ENCODE assay signal across 1 cellular context in the genomic region with DNA sequence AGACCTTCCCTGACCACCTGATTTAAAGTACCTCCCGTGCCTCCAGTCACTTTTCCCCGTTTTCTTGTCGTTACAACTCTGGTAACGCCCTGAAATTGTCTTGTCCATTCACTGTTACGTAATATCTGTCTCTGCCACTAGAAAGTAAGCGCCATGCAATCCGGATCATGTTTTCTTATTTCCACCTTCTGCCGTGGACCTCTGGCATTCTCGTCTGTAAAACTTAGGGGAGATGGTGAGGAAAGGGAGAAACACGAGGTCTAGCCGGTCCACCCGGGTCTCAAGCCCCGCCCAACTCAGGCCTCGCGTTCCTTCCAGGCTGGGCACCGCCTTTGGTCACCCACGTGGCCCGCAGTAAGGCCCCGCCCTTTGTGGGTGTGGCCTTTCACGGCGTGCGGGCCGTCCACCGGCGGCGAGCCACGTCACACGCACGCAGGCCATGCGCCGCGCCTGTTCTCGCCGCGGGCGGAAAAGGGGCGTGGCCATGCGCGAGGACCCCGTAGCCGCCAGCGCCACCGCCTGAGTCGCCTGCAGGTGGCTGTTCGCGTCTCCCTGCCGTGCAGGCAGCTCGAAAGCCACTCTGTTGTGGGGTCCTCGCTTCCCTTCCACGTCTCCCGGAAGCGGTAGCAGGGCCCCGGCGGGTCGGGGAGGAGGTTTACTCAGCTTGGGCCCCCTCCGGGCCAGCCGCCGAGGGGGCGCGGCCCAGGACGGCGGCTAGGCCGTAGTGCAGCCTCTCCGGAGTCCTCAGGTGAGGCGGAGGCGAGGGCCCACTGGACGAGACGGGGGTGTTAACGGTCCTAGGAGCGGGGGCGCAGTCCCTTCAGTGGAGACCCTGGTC.
TF ChIP-seq lines count a peak whose summit lies in the region.

A gene with protein sequence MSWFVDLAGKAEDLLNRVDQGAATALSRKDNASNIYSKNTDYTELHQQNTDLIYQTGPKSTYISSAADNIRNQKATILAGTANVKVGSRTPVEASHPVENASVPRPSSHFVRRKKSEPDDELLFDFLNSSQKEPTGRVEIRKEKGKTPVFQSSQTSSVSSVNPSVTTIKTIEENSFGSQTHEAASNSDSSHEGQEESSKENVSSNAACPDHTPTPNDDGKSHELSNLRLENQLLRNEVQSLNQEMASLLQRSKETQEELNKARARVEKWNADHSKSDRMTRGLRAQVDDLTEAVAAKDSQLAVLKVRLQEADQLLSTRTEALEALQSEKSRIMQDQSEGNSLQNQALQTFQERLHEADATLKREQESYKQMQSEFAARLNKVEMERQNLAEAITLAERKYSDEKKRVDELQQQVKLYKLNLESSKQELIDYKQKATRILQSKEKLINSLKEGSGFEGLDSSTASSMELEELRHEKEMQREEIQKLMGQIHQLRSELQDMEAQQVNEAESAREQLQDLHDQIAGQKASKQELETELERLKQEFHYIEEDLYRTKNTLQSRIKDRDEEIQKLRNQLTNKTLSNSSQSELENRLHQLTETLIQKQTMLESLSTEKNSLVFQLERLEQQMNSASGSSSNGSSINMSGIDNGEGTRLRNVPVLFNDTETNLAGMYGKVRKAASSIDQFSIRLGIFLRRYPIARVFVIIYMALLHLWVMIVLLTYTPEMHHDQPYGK (plus strand): TSS at position 597 of the 838 bp plus-strand sequence. CDS start 3,133 bp downstream, outside the sequence.

TF ChIP-seq in HEK293, 187 proteins besides CTCF, POLR2A, EP300 and RAD21 (continued from another document and continues in another):
- TF ChIP-seq, protein P1, sequence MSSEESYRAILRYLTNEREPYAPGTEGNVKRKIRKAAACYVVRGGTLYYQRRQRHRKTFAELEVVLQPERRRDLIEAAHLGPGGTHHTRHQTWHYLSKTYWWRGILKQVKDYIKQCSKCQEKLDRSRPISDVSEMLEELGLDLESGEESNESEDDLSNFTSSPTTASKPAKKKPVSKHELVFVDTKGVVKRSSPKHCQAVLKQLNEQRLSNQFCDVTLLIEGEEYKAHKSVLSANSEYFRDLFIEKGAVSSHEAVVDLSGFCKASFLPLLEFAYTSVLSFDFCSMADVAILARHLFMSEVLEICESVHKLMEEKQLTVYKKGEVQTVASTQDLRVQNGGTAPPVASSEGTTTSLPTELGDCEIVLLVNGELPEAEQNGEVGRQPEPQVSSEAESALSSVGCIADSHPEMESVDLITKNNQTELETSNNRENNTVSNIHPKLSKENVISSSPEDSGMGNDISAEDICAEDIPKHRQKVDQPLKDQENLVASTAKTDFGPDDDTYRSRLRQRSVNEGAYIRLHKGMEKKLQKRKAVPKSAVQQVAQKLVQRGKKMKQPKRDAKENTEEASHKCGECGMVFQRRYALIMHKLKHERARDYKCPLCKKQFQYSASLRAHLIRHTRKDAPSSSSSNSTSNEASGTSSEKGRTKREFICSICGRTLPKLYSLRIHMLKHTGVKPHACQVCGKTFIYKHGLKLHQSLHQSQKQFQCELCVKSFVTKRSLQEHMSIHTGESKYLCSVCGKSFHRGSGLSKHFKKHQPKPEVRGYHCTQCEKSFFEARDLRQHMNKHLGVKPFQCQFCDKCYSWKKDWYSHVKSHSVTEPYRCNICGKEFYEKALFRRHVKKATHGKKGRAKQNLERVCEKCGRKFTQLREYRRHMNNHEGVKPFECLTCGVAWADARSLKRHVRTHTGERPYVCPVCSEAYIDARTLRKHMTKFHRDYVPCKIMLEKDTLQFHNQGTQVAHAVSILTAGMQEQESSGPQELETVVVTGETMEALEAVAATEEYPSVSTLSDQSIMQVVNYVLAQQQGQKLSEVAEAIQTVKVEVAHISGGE (tag by site-specific recombination; conservative IDR thresholded peaks at IDR 0.05; ENCODE audit: low read depth), result peak; percentile 68
- TF ChIP-seq ZNF585B (tag by site-specific recombination; IDR thresholded peaks at IDR 0.05), result no peak
- peak; percentile 64; the same call in 1 of the 2 replicates for TF ChIP-seq SP7 (tag by site-specific recombination; IDR thresholded peaks at IDR 0.05)
- peak; percentile 47; the same call in 1 of the 2 replicates for TF ChIP-seq ZFP69B (tag by site-specific recombination; IDR thresholded peaks at IDR 0.05)
- TF ChIP-seq OSR2 (tag by site-specific recombination; IDR thresholded peaks at IDR 0.05), result peak; percentile 81
- peak; percentile 98 for TF ChIP-seq SP3 (tag by site-specific recombination; IDR thresholded peaks at IDR 0.05)
- TF ChIP-seq, protein P2, sequence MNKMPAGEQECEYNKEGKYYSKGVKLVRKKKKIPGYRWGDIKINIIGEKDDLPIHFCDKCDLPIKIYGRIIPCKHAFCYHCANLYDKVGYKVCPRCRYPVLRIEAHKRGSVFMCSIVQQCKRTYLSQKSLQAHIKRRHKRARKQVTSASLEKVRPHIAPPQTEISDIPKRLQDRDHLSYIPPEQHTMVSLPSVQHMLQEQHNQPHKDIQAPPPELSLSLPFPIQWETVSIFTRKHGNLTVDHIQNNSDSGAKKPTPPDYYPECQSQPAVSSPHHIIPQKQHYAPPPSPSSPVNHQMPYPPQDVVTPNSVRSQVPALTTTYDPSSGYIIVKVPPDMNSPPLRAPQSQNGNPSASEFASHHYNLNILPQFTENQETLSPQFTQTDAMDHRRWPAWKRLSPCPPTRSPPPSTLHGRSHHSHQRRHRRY (tag by site-specific recombination; IDR thresholded peaks at IDR 0.05), result no peak
- no peak for TF ChIP-seq MZF1 (tag by site-specific recombination; IDR thresholded peaks at IDR 0.05; ENCODE audit: borderline replicate concordance)
- TF ChIP-seq ZNF777 (tag by site-specific recombination; IDR thresholded peaks at IDR 0.05; ENCODE audit: borderline replicate concordance), result no peak
- TF ChIP-seq ZNF146 (tag by site-specific recombination; IDR thresholded peaks at IDR 0.05), result no peak
- no peak for TF ChIP-seq ZNF701 (tag by site-specific recombination; IDR thresholded peaks at IDR 0.05)
- TF ChIP-seq, protein P3, sequence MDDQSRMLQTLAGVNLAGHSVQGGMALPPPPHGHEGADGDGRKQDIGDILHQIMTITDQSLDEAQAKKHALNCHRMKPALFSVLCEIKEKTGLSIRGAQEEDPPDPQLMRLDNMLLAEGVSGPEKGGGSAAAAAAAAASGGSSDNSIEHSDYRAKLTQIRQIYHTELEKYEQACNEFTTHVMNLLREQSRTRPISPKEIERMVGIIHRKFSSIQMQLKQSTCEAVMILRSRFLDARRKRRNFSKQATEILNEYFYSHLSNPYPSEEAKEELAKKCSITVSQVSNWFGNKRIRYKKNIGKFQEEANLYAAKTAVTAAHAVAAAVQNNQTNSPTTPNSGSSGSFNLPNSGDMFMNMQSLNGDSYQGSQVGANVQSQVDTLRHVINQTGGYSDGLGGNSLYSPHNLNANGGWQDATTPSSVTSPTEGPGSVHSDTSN (CRISPR knock-in tag; IDR thresholded peaks at IDR 0.05), result no peak
- TF ChIP-seq ZNF544 (tag by site-specific recombination; IDR thresholded peaks at IDR 0.05), result no peak
- TF ChIP-seq ZFP3 (tag by site-specific recombination; IDR thresholded peaks at IDR 0.05; ENCODE audit: low read depth), result peak; percentile 78
- TF ChIP-seq GLIS1 (tag by site-specific recombination; IDR thresholded peaks at IDR 0.05), result peak; percentile 68
- TF ChIP-seq ZNF324 (tag by site-specific recombination; IDR thresholded peaks at IDR 0.05), result peak; percentile 29
- no peak for TF ChIP-seq ZNF404 (tag by site-specific recombination; IDR thresholded peaks at IDR 0.05)
- TF ChIP-seq ZEB2 (tag by site-specific recombination; IDR thresholded peaks at IDR 0.05), result peak; percentile 82
- TF ChIP-seq, protein P4, sequence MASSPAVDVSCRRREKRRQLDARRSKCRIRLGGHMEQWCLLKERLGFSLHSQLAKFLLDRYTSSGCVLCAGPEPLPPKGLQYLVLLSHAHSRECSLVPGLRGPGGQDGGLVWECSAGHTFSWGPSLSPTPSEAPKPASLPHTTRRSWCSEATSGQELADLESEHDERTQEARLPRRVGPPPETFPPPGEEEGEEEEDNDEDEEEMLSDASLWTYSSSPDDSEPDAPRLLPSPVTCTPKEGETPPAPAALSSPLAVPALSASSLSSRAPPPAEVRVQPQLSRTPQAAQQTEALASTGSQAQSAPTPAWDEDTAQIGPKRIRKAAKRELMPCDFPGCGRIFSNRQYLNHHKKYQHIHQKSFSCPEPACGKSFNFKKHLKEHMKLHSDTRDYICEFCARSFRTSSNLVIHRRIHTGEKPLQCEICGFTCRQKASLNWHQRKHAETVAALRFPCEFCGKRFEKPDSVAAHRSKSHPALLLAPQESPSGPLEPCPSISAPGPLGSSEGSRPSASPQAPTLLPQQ (tag by site-specific recombination; IDR thresholded peaks at IDR 0.05), result peak; percentile 64
- TF ChIP-seq KLF1 (tag by site-specific recombination; IDR thresholded peaks at IDR 0.05), result peak; percentile 88
- TF ChIP-seq, protein P5, sequence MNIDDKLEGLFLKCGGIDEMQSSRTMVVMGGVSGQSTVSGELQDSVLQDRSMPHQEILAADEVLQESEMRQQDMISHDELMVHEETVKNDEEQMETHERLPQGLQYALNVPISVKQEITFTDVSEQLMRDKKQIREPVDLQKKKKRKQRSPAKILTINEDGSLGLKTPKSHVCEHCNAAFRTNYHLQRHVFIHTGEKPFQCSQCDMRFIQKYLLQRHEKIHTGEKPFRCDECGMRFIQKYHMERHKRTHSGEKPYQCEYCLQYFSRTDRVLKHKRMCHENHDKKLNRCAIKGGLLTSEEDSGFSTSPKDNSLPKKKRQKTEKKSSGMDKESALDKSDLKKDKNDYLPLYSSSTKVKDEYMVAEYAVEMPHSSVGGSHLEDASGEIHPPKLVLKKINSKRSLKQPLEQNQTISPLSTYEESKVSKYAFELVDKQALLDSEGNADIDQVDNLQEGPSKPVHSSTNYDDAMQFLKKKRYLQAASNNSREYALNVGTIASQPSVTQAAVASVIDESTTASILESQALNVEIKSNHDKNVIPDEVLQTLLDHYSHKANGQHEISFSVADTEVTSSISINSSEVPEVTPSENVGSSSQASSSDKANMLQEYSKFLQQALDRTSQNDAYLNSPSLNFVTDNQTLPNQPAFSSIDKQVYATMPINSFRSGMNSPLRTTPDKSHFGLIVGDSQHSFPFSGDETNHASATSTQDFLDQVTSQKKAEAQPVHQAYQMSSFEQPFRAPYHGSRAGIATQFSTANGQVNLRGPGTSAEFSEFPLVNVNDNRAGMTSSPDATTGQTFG (tag by site-specific recombination; IDR thresholded peaks at IDR 0.05; ENCODE audit: borderline replicate concordance), result no peak
- TF ChIP-seq KLF7 (tag by site-specific recombination; IDR thresholded peaks at IDR 0.05; ENCODE audit: borderline replicate concordance), result 0 out of 2 replicates have a peak, but pooled peaks have one; percentile 79
- TF ChIP-seq ZNF169 (tag by site-specific recombination; IDR thresholded peaks at IDR 0.05), result no peak
- peak; percentile 69 for TF ChIP-seq ZBTB48 (tag by site-specific recombination; IDR thresholded peaks at IDR 0.05)
- TF ChIP-seq, protein P6, sequence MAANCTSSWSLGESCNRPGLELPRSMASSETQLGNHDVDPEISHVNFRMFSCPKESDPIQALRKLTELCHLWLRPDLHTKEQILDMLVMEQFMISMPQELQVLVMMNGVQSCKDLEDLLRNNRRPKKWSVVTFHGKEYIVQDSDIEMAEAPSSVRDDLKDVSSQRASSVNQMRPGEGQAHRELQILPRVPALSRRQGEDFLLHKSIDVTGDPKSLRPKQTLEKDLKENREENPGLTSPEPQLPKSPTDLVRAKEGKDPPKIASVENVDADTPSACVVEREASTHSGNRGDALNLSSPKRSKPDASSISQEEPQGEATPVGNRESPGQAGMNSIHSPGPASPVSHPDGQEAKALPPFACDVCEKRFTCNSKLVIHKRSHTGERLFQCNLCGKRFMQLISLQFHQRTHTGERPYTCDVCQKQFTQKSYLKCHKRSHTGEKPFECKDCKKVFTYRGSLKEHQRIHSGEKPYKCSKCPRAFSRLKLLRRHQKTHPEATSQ (tag by site-specific recombination; IDR thresholded peaks at IDR 0.05), result no peak
- TF ChIP-seq, protein P7, sequence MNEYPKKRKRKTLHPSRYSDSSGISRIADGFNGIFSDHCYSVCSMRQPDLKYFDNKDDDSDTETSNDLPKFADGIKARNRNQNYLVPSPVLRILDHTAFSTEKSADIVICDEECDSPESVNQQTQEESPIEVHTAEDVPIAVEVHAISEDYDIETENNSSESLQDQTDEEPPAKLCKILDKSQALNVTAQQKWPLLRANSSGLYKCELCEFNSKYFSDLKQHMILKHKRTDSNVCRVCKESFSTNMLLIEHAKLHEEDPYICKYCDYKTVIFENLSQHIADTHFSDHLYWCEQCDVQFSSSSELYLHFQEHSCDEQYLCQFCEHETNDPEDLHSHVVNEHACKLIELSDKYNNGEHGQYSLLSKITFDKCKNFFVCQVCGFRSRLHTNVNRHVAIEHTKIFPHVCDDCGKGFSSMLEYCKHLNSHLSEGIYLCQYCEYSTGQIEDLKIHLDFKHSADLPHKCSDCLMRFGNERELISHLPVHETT (tag by site-specific recombination; IDR thresholded peaks at IDR 0.05), result 0 out of 2 replicates have a peak, but pooled peaks have one; percentile 18
- peak; percentile 8; the same call in 1 of the 2 replicates for TF ChIP-seq TRIM28 (IDR thresholded peaks at IDR 0.05; ENCODE audit: borderline replicate concordance, low read length)
- TF ChIP-seq ZBTB20 (tag by site-specific recombination; IDR thresholded peaks at IDR 0.05), result peak; percentile 81; the same call in 1 of the 2 replicates
- TF ChIP-seq GLIS2 (tag by site-specific recombination; IDR thresholded peaks at IDR 0.05), result peak; percentile 86
- 0 out of 2 replicates have a peak, but pooled peaks have one; percentile 13 for TF ChIP-seq ZNF843 (tag by site-specific recombination; IDR thresholded peaks at IDR 0.05)
- no peak for TF ChIP-seq ZNF366 (tag by site-specific recombination; conservative IDR thresholded peaks at IDR 0.05)
- peak; percentile 29 for TF ChIP-seq ZNF501 (tag by site-specific recombination; IDR thresholded peaks at IDR 0.05)
- peak; percentile 51 for TF ChIP-seq ZIC2 (tag by site-specific recombination; IDR thresholded peaks at IDR 0.05)
- TF ChIP-seq, protein P8, sequence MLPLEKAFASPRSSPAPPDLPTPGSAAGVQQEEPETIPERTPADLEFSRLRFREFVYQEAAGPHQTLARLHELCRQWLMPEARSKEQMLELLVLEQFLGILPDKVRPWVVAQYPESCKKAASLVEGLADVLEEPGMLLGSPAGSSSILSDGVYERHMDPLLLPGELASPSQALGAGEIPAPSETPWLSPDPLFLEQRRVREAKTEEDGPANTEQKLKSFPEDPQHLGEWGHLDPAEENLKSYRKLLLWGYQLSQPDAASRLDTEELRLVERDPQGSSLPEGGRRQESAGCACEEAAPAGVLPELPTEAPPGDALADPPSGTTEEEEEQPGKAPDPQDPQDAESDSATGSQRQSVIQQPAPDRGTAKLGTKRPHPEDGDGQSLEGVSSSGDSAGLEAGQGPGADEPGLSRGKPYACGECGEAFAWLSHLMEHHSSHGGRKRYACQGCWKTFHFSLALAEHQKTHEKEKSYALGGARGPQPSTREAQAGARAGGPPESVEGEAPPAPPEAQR (tag by site-specific recombination; IDR thresholded peaks at IDR 0.05), result no peak
- peak; percentile 98 for TF ChIP-seq KLF9 (tag by site-specific recombination; IDR thresholded peaks at IDR 0.05; ENCODE audit: low read depth)
- TF ChIP-seq ZNF629 (tag by site-specific recombination; IDR thresholded peaks at IDR 0.05), result peak; percentile 88
